ENCODE assay signal across 13 cellular contexts in the genomic region with DNA sequence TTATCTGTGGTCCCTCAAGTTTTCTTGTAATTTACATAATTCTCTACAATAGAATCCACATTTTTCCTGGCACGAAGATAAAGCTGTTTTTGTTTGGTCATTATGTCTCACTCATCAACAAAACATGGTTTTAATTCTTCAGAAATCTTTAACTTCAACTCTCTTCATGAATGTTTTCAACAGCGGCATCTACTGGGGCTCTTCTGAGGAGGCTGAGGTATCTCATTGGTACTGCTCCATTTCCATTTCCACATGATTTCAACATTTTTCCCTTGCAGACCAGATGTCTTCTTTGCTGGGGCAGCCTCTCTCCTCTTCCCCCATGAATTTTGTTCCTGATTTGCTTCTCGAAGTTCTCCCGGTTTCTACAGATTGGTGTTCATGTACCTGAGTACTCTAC. TPM values are rescaled to one million over a fixed set of nuclear protein-coding genes. Genes with fewer than 3 reads are reported as not detected.
DNase-seq lines count a peak whose midpoint lies in the region; ATAC-seq and TF ChIP-seq lines count a peak whose summit lies in the region.
"Had no signal": no experiment of that assay in that cellular context is flagged by ENCODE, and none has a peak within 500 bp of the region (broad histone marks: within the 10 kb centered on the region; RNA-seq: fewer than 3 reads in every experiment).

No MANE protein-coding gene starts in this region.

- H3K79me2 ChIP-seq in Karpas-422 (ENCODE audit: low read length), result no peaks in the 10 kb centered on the region

- no peaks in the 10 kb centered on the region for H3K27me3 ChIP-seq in BJ (ENCODE audit: control insufficient read depth, insufficient read depth, low read length)
- no peaks in the 10 kb centered on the region for H3K27me3 ChIP-seq in Karpas-422 (ENCODE audit: low read length)
- H3K27me3 ChIP-seq: Peyer's patch had no signal

- H3K9me3 Mint-ChIP-seq in stimulated activated naive B cell treated with anti-CD40 and anti-IgM and Interleukin-4, amounts not matched to agents 10 μg/mL and 1 μg/mL and 100 μg/mL, for 72 hours, result peaks cover 8 to 10% of the 10 kb centered on the region in 2 donors

- H3K4me3 Mint-ChIP-seq in stimulated activated naive B cell treated with anti-CD40 and anti-IgM and Interleukin-4, amounts not matched to agents 10 μg/mL and 1 μg/mL and 100 μg/mL, for 72 hours, result peak overlapping the region in 1 of 2 donors; percentile 5

- H2AFZ ChIP-seq in Karpas-422 (ENCODE audit: low read length), result no peak overlapping the region

- H3K27ac Mint-ChIP-seq in stimulated activated naive B cell treated with anti-CD40 and anti-IgM and Interleukin-4, amounts not matched to agents 10 μg/mL and 1 μg/mL and 100 μg/mL, for 72 hours, result peak overlapping the region; percentile 82

- POLR2A ChIA-PET in BJ (lab: Charles Lee), result no interaction called here

- no peaks in the 10 kb centered on the region for H3K9me3 ChIP-seq in Karpas-422 (ENCODE audit: low read length)
- H3K9me3 ChIP-seq: Peyer's patch, SK-N-SH had no signal

- no peak for ATAC-seq in stimulated activated naive B cell treated with anti-CD40 and anti-IgM and Interleukin-4, amounts not matched to agents 10 μg/mL and 1 μg/mL and 100 μg/mL, for 72 hours (replicated peaks)
- ATAC-seq: Right ventricle myocardium inferior had no signal

- no peak overlapping the region for H3K9ac ChIP-seq in Karpas-422 (ENCODE audit: low read length)
- H3K9ac ChIP-seq: SK-N-SH had no signal

- TF ChIP-seq CTCF in BJ (IDR thresholded peaks at IDR 0.05; ENCODE audit: insufficient read depth, low read depth, low read length), result peak; percentile 20; the same call in 1 of the 2 replicates

- peaks cover 23 to 39% of the 10 kb centered on the region in 2 donors for H3K4me1 Mint-ChIP-seq in stimulated activated naive B cell treated with anti-CD40 and anti-IgM and Interleukin-4, amounts not matched to agents 10 μg/mL and 1 μg/mL and 100 μg/mL, for 72 hours

- peaks cover 6 to 11% of the 10 kb centered on the region in 2 donors for H3K36me3 Mint-ChIP-seq in stimulated activated naive B cell treated with anti-CD40 and anti-IgM and Interleukin-4, amounts not matched to agents 10 μg/mL and 1 μg/mL and 100 μg/mL, for 72 hours

- H3K9me2 ChIP-seq in Karpas-422 (replicated peaks; ENCODE audit: insufficient read depth, low read length), result no peaks in the 10 kb centered on the region
- H3K9me2 ChIP-seq: SK-N-SH had no signal

- H3K36me3 ChIP-seq in BJ (ENCODE audit: control insufficient read depth, insufficient read depth, low read length), result no peaks in the 10 kb centered on the region
- H3K36me3 ChIP-seq in Karpas-422 (ENCODE audit: insufficient read depth, low read length), result no peaks in the 10 kb centered on the region
- H3K36me3 ChIP-seq: Peyer's patch had no signal

- peaks cover 21% of the 10 kb centered on the region for H3K4me1 ChIP-seq in Karpas-422 (ENCODE audit: low read length)
- H3K4me1 ChIP-seq: Peyer's patch had no signal

- CTCF ChIA-PET in BJ (lab: Yijun Ruan, JAX), result no interaction called here

- no peak overlapping the region for H3K27ac ChIP-seq in Karpas-422 (ENCODE audit: low read length)

- H3K4me2 ChIP-seq in Karpas-422 (ENCODE audit: low read depth, low read length, poor library complexity, severe bottlenecking), result peak overlapping the region; percentile 46
- H3K4me2 ChIP-seq: SK-N-SH had no signal

- no peak overlapping the region for H3K4me3 ChIP-seq in BJ (ENCODE audit: low read depth, low read length)
- H3K4me3 ChIP-seq in Karpas-422 (ENCODE audit: low read length), result 0 out of 2 replicates have a peak overlapping the region, but pooled peaks have one; percentile 5
- H3K4me3 ChIP-seq: Peyer's patch had no signal

- no peaks in the 10 kb centered on the region; the same call in 1 of the 2 replicates for H4K20me1 ChIP-seq in Karpas-422 (ENCODE audit: insufficient read depth, low read depth, low read length)

- no peaks in the 10 kb centered on the region for H3K27me3 Mint-ChIP-seq in stimulated activated naive B cell treated with anti-CD40 and anti-IgM and Interleukin-4, amounts not matched to agents 10 μg/mL and 1 μg/mL and 100 μg/mL, for 72 hours

- no peak for DNase-seq in BJ (ENCODE audit: low read depth)
- DNase-seq in Karpas-422, result no peak
- DNase-seq in fibroblast of gingiva (ENCODE audit: low read depth), result peak; percentile 79
- no peak for DNase-seq in stimulated activated naive B cell treated with anti-CD40 and anti-IgM and Interleukin-4, amounts not matched to agents 10 μg/mL and 1 μg/mL and 100 μg/mL, for 72 hours
- DNase-seq in NCI-H446 treated with DMSO at 0.1 percent for 48 hours (lab: John Stamatoyannopoulos, UW), result no peak
- no peak for DNase-seq in HCEC 1CT
- DNase-seq in GF-D8 (lab: John Stamatoyannopoulos, UW), result no peak
- DNase-seq: ACHN, COR-L47, Kasumi-1, SK-N-SH had no signal

RNA-seq across cellular contexts. Expression of gene KBTBD7, which starts 5.8 kb away (rescaled TPM):
- 3.2 and 3.4 TPM in 2 replicates for polyA plus RNA-seq in BJ (2011; rRNA removed)
- 5.5 and 6.7 TPM in 2 replicates for polyA minus RNA-seq in BJ (2011; rRNA and poly(A)+ RNA removed)
- 3.4 and 5.2 TPM in 2 replicates for total RNA-seq in Karpas-422 (2014; rRNA removed; shearing (Covaris generic); ENCODE audit: low replicate concordance)
